Comparison of ENCODE assay signal across 10 cellular contexts in the genomic region with DNA sequence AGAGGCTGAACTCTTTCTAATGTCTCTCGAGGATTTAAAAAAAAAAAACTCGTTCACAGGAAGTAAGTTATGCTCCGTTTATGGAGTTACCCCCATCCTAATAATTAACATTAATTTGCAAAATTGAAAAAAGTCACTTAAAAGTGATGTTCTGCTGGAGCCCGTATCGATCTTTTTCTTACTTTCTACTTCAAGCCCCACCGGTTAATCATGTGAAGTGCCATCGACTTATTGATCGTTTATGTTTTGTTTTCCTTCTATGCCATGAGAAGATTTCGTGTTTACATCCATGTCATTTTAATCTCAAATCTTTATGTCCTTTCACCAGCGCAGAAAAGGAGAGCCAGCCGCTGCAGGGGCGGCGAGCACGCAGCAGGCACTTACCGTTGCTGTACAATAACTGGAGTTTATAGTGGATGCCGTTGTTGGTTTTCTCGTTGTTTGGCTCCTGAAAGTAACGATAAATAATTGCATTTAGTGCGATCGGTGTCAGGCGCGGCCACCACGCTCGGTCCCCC. TPM values are rescaled to one million over a fixed set of nuclear protein-coding genes. Genes with fewer than 3 reads are reported as not detected.
DNase-seq lines count a peak whose midpoint lies in the region; ATAC-seq and TF ChIP-seq lines count a peak whose summit lies in the region.
"Had no signal": no experiment of that assay in that cellular context is flagged by ENCODE, and none has a peak within 500 bp of the region (broad histone marks: within the 10 kb centered on the region; RNA-seq: fewer than 3 reads in every experiment).

No MANE protein-coding gene starts in this region.

- no peak overlapping the region for H3K27ac ChIP-seq in BLaER1 treated with 17β-estradiol and CSF1 and Interleukin-3, amounts not matched to agents 10 nM and 100 nM
- H3K27ac ChIP-seq in Peyer's patch = no peak overlapping the region
- H3K27ac ChIP-seq in esophagus squamous epithelium = peak overlapping the region in 3 of 4 donors; percentile 43 to 84 (median 82)
- no peak overlapping the region for H3K27ac ChIP-seq in ovary
- H3K27ac ChIP-seq in foreskin keratinocyte = no peak overlapping the region

- H3K4me1 ChIP-seq in BLaER1 treated with 17β-estradiol and CSF1 and Interleukin-3, amounts not matched to agents 10 nM and 100 nM = peaks cover 30 to 61% (median 44%) of the 10 kb centered on the region in 10 experiments
- H3K4me1 ChIP-seq in Peyer's patch (peaks cover 0 to 37% (median 0%) of the 10 kb centered on the region in 4 donors), esophagus squamous epithelium (peaks cover 6 to 73% (median 31%) of the 10 kb centered on the region in 3 donors), ovary (ENCODE audit: insufficient read depth) (peaks cover 10% of the 10 kb centered on the region), foreskin keratinocyte (no peaks in the 10 kb centered on the region)

- TF ChIP-seq POLR2A in Peyer's patch (IDR thresholded peaks at IDR 0.05) = no peak
- no peak for TF ChIP-seq POLR2A in esophagus squamous epithelium (IDR thresholded peaks at IDR 0.05)
- no peak for TF ChIP-seq POLR2A in ovary (IDR thresholded peaks at IDR 0.05)

- intact Hi-C loops in esophagus squamous epithelium (cut with DNase I) (loop anchor here (10.0 kb wide), 1 partner anchor 928 kb away; no protein-coding TSS in a partner anchor), ovary (cut with DNase I) (loop anchor here in 2 of 4 donors (10.0 kb wide), 2 partner anchors 498 to 928 kb away; a partner anchor contains a TSS)

- 0 out of 22 replicates have a peak overlapping the region, but pooled peaks of 1 of the 11 experiments have one; percentile 13 for H3K9ac ChIP-seq in BLaER1 treated with 17β-estradiol and CSF1 and Interleukin-3, amounts not matched to agents 10 nM and 100 nM

- peaks cover 0 to 100% (median 98%) of the 10 kb centered on the region in 11 experiments; a peak in 20 of 22 replicates for H4K20me1 ChIP-seq in BLaER1 treated with 17β-estradiol and CSF1 and Interleukin-3, amounts not matched to agents 10 nM and 100 nM

- peaks cover 100% of the 10 kb centered on the region in 11 experiments for H3K27me3 ChIP-seq in BLaER1 treated with 17β-estradiol and CSF1 and Interleukin-3, amounts not matched to agents 10 nM and 100 nM
- peaks cover 0 to 90% of the 10 kb centered on the region in 2 donors for H3K27me3 ChIP-seq in Peyer's patch
- peaks cover 39 to 100% (median 61%) of the 10 kb centered on the region in 4 donors for H3K27me3 ChIP-seq in esophagus squamous epithelium
- peaks cover 15% of the 10 kb centered on the region for H3K27me3 ChIP-seq in ovary
- peaks cover 100% of the 10 kb centered on the region for H3K27me3 ChIP-seq in foreskin keratinocyte

- 7 to 32% methylated on average over 15 to 24 of the region's 24 CpGs for WGBS in esophagus squamous epithelium, 2 donors
- WGBS in ovary, 3 donors = 14 to 18% (median 15%) methylated on average over 24 of the region's 24 CpGs

- H3K4me3 ChIP-seq in BLaER1 treated with 17β-estradiol and CSF1 and Interleukin-3, amounts not matched to agents 10 nM and 100 nM = peak overlapping the region; percentile 53 to 66 (median 61); a peak in 16 of 20 replicates
- H3K4me3 ChIP-seq in Peyer's patch (peak overlapping the region in 3 of 4 donors; percentile 39 to 52 (median 51)), esophagus squamous epithelium (peak overlapping the region; percentile 42 to 74 (median 52)), ovary (peak overlapping the region; percentile 26)

- peak overlapping the region; percentile 81 to 99 (median 97); a peak in 21 of 22 replicates for H3K4me2 ChIP-seq in BLaER1 treated with 17β-estradiol and CSF1 and Interleukin-3, amounts not matched to agents 10 nM and 100 nM

- H3K9me3 ChIP-seq in BLaER1 treated with 17β-estradiol and CSF1 and Interleukin-3, amounts not matched to agents 10 nM and 100 nM (replicated peaks in 1 of 11) = peaks cover 0 to 4% (median 0%) of the 10 kb centered on the region in 11 experiments; a peak in 1 of 22 replicates
- H3K9me3 ChIP-seq in Peyer's patch (peaks cover 0 to 5% (median 0%) of the 10 kb centered on the region in 4 donors), esophagus squamous epithelium (no peaks in the 10 kb centered on the region), ovary (no peaks in the 10 kb centered on the region)

- ATAC-seq in HG03439 (IDR thresholded peaks at IDR 0.05; ENCODE audit: unreplicated experiment) = no peak
- no peak for ATAC-seq in foreskin keratinocyte
- ATAC-seq in HG02798 (IDR thresholded peaks at IDR 0.05; ENCODE audit: poor library complexity, unreplicated experiment) = no peak
- no peak for ATAC-seq in HG02938 (IDR thresholded peaks at IDR 0.05; ENCODE audit: unreplicated experiment)

- no peak for TF ChIP-seq EP300 in ovary (IDR thresholded peaks at IDR 0.05)

- H3K36me3 ChIP-seq in BLaER1 treated with 17β-estradiol and CSF1 and Interleukin-3, amounts not matched to agents 10 nM and 100 nM = no peaks in the 10 kb centered on the region
- H3K36me3 ChIP-seq in Peyer's patch (no peaks in the 10 kb centered on the region), esophagus squamous epithelium (no peaks in the 10 kb centered on the region), ovary (no peaks in the 10 kb centered on the region)

- TF ChIP-seq CTCF in Peyer's patch (IDR thresholded peaks at IDR 0.05) (no peak), esophagus squamous epithelium (IDR thresholded peaks at IDR 0.05) (no peak), ovary (IDR thresholded peaks at IDR 0.05) (no peak), foreskin keratinocyte (conservative IDR thresholded peaks at IDR 0.05) (no peak)

- DNase-seq in Peyer's patch (no peak), esophagus squamous epithelium (lab: John Stamatoyannopoulos, UW) (no peak), ovary (no peak), foreskin keratinocyte (no peak)
- DNase-seq: hypothalamus, NCI-H2081 had no signal

RNA-seq across cellular contexts. Expression of a gene that starts 1.5 kb away (rescaled TPM):
- total RNA-seq in Peyer's patch (1 to 10 TPM in 3 of 4 donors, not detected in 1; 1.5 to 4.1 (median 1.9) TPM), esophagus squamous epithelium (1 to 10 TPM in 2 of 4 donors, under 1 TPM in 2; 0.42 to 2.9 (median 1.3) TPM), ovary (1 to 10 TPM in 1 of 7 donors, under 1 TPM in 6; 0.15 to 2.6 (median 0.78) TPM), foreskin keratinocyte (0.03 and 0.04 TPM in 2 replicates)
- polyA plus RNA-seq in ovary (1 to 10 TPM in 1 of 2 donors, under 1 TPM in 1; 0.79 to 3.6 TPM), foreskin keratinocyte (0.02 TPM in 1 of 2 replicates, not detected in the other)

Comparison
In these comparisons a context has a peak if more than half of its experiments do, and no peak if none do; other contexts are left out.
1. H3K27ac ChIP-seq: peak in esophagus squamous epithelium (3 of 4); none in BLaER1 treated with 17β-estradiol and CSF1 and Interleukin-3, amounts not matched to agents 10 nM and 100 nM (0 of 11), Peyer's patch (0 of 4), ovary (0 of 2) and foreskin keratinocyte (single experiment).
2. Peak in every context shown above with its lines, with median percentiles within 50 percentile points of each other: H3K4me3 ChIP-seq.